In the genomic region with DNA sequence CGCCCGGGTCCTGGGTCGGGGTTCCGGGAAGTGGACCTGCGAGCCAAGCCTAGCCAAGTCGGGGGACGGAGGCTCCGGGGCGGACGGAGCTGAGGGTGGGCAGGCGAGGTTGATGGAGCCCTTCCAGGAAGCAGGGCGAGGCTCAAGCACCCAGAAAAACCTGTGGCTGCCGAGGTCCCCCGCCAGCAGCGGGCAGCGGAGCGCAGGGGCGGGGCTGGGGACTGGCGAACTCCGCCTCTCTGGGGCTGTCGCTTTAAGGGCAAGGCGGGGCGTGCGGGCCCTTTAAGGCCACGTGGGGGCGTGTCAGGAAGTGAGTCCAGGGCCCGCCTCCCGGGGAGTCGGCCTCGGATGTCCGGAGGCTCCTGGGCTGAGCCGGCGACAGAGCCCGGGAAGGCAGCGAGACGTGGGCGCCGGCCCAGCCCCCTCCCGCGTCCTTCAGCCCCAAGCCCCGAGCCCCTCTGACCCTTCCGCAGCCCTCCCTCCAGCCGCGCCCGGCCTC, we compare ENCODE assay signal across 8 cellular contexts. TPM values are rescaled to one million over a fixed set of nuclear protein-coding genes. Genes with fewer than 3 reads are reported as not detected.
DNase-seq lines count a peak whose midpoint lies in the region; ATAC-seq and TF ChIP-seq lines count a peak whose summit lies in the region.

A gene (plus strand): TSS at position 344 of the 499 bp plus-strand sequence. CDS start 653 bp downstream, outside the sequence.

- H3K27me3 ChIP-seq in left ventricle myocardium inferior (ENCODE audit: low read depth): no peaks in the 10 kb centered on the region
- H3K27me3 ChIP-seq in uterus: no peaks in the 10 kb centered on the region

- ATAC-seq in HG02852 (IDR thresholded peaks at IDR 0.05; ENCODE audit: unreplicated experiment): peak; percentile 94

- TF ChIP-seq POLR2A in uterus (IDR thresholded peaks at IDR 0.05): peak; percentile 90 to 91

- H3K27ac ChIP-seq in left ventricle myocardium inferior (replicated peaks): peak within 1 kb of the TSS; percentile 94
- H3K27ac ChIP-seq in uterus: peak within 1 kb of the TSS; percentile 83 to 91

- peaks cover 20% of the 10 kb centered on the region for H3K36me3 ChIP-seq in left ventricle myocardium inferior
- H3K36me3 ChIP-seq in uterus: no peaks in the 10 kb centered on the region

- peaks cover 19% of the 10 kb centered on the region for H3K36me3 Mint-ChIP-seq in T-helper 1 cell treated with Interleukin-12 subunit alpha and Interleukin-12 subunit beta and Interleukin-4 antibody, amounts not matched to agents 30 μg/mL and 1 μg/mL, for 36 hours (ENCODE audit: low read depth)

- intact Hi-C loops in left ventricle myocardium inferior (cut with micrococcal nuclease) (no loop called here), uterus (cut with DNase I; ENCODE audit: low total_unique reads) (no loop called here)

- H3K4me3 ChIP-seq in left ventricle myocardium inferior: peak within 1 kb of the TSS; percentile 88
- peak within 1 kb of the TSS; percentile 66 to 84 for H3K4me3 ChIP-seq in uterus

- DNase-seq in GM13976 (ENCODE audit: low spot score) (peak; percentile 99), NCI-H1694 (lab: John Stamatoyannopoulos, UW) (peak; percentile 73), amygdala (lab: John Stamatoyannopoulos, UW) (peak; percentile 27 to 97 (median 89)), left ventricle myocardium inferior (peak; percentile 97), pulmonary artery endothelial cell (ENCODE audit: low read depth, low spot score) (peak; percentile 71), uterus (peak; percentile 96 to 97)

- H3K9me3 ChIP-seq in left ventricle myocardium inferior (replicated peaks) (no peaks in the 10 kb centered on the region), uterus (no peaks in the 10 kb centered on the region)

- H3K4me1 Mint-ChIP-seq in T-helper 1 cell treated with Interleukin-12 subunit alpha and Interleukin-12 subunit beta and Interleukin-4 antibody, amounts not matched to agents 30 μg/mL and 1 μg/mL, for 36 hours (ENCODE audit: low read depth): peaks cover 29% of the 10 kb centered on the region

- no peaks in the 10 kb centered on the region for H3K27me3 Mint-ChIP-seq in T-helper 1 cell treated with Interleukin-12 subunit alpha and Interleukin-12 subunit beta and Interleukin-4 antibody, amounts not matched to agents 30 μg/mL and 1 μg/mL, for 36 hours (ENCODE audit: low read depth)

- H3K4me1 ChIP-seq in left ventricle myocardium inferior (peaks cover 60% of the 10 kb centered on the region), uterus (peaks cover 0 to 18% of the 10 kb centered on the region in 2 donors)

- in situ Hi-C loops in GM13976 (cut with MboI; ENCODE audit: low sequenced_read_pairs, unreplicated experiment): no loop called here

- peak within 1 kb of the TSS; percentile 88 for H3K4me3 Mint-ChIP-seq in T-helper 1 cell treated with Interleukin-12 subunit alpha and Interleukin-12 subunit beta and Interleukin-4 antibody, amounts not matched to agents 30 μg/mL and 1 μg/mL, for 36 hours

- H3K9me3 Mint-ChIP-seq in T-helper 1 cell treated with Interleukin-12 subunit alpha and Interleukin-12 subunit beta and Interleukin-4 antibody, amounts not matched to agents 30 μg/mL and 1 μg/mL, for 36 hours: no peaks in the 10 kb centered on the region

- H3K27ac Mint-ChIP-seq in T-helper 1 cell treated with Interleukin-12 subunit alpha and Interleukin-12 subunit beta and Interleukin-4 antibody, amounts not matched to agents 30 μg/mL and 1 μg/mL, for 36 hours: peak within 1 kb of the TSS; percentile 87

- TF ChIP-seq CTCF in GM13976 (IDR thresholded peaks at IDR 0.05; ENCODE audit: borderline replicate concordance, control extremely low read depth, extremely low read depth, insufficient read depth, missing control alignments): no peak
- peak; percentile 33 for TF ChIP-seq CTCF in left ventricle myocardium inferior (IDR thresholded peaks at IDR 0.05; ENCODE audit: borderline replicate concordance)
- TF ChIP-seq CTCF in uterus (IDR thresholded peaks at IDR 0.05): peak in 3 of 4 experiments; percentile 14 to 31 (median 21)

RNA-seq across cellular contexts. Expression of the gene that starts here (rescaled TPM):
- total RNA-seq in left ventricle myocardium inferior: 5.7 TPM
- 5.9 and 6.7 TPM in 2 replicates for total RNA-seq in pulmonary artery endothelial cell
- 10 to 100 TPM in 1 of 4 donors, 1 to 10 TPM in 2, under 1 TPM in 1; under 0.01 to 12.7 (median 5.2) TPM for total RNA-seq in uterus

Comparison
In these comparisons a context has a peak if more than half of its experiments do, and no peak if none do; other contexts are left out.
1. Peak in every context shown above with its lines: DNase-seq, ATAC-seq, H3K4me3 ChIP-seq and H3K27ac ChIP-seq.